Comparison of ENCODE assay signal across 12 cellular contexts in genomic region chr13:113725329-113726105, GRCh38. TPM values are rescaled to one million over a fixed set of nuclear protein-coding genes. Genes with fewer than 3 reads are reported as not detected.
A peak's percentile ranks its signal among the peaks of the same experiment; 100 is the strongest.
DNase-seq lines count a peak whose midpoint lies in the region; ATAC-seq and TF ChIP-seq lines count a peak whose summit lies in the region.
"Not testable (repeated sequence)": the region's sequence is repeated elsewhere in the genome, so short reads cannot be mapped to it uniquely, and the experiment has no call there.
"Had no signal": no experiment of that assay in that cellular context is flagged by ENCODE, and none has a peak within 500 bp of the region (broad histone marks: within the 10 kb centered on the region; RNA-seq: fewer than 3 reads in every experiment).

No MANE protein-coding gene starts in this region.

- H3F3A ChIP-seq in neural progenitor cell (ENCODE audit: low read depth), result peaks cover 24% of the 10 kb centered on the region

- not testable (repeated sequence) for H4K20me1 ChIP-seq in neural progenitor cell (ENCODE audit: low read depth)

- H2AFZ ChIP-seq in neural progenitor cell (replicated peaks), result not testable (repeated sequence)

- H3K4me1 Mint-ChIP-seq in IgD-negative memory B cell, result not testable (repeated sequence)
- H3K4me1 Mint-ChIP-seq in neural progenitor cell, result peaks cover 11% of the 10 kb centered on the region

- H3K9me3 ChIP-seq in body of pancreas; cardiac muscle cell (ENCODE audit: low read depth); neural progenitor cell (ENCODE audit: low read depth); testis: not testable (repeated sequence)

- not testable (repeated sequence) for H3K27me3 Mint-ChIP-seq in IgD-negative memory B cell; neural progenitor cell (ENCODE audit: insufficient read depth, low read depth)

- peak overlapping the region; percentile 89 to 96 (median 93) for H3K27ac Mint-ChIP-seq in IgD-negative memory B cell
- not testable (repeated sequence) for H3K27ac Mint-ChIP-seq in neural progenitor cell

- peak overlapping the region in 3 of 4 donors; percentile 63 to 80 (median 77) for H3K27ac ChIP-seq in body of pancreas
- H3K27ac ChIP-seq in cardiac muscle cell, result peak overlapping the region; percentile 48
- H3K27ac ChIP-seq in neural progenitor cell, testis: not testable (repeated sequence)

- not testable (repeated sequence) for H3K36me3 Mint-ChIP-seq in IgD-negative memory B cell, neural progenitor cell

- intact Hi-C loops in body of pancreas (cut with DNase I); testis (cut with DNase I; ENCODE audit: low total_unique reads): not testable (repeated sequence)

- no CpG with 5 or more reads among the region's 75 CpGs for WGBS in body of pancreas, 2 donors
- WGBS in testis, 2 donors, result no CpG with 5 or more reads among the region's 75 CpGs

- not testable (repeated sequence) for H3K4me2 ChIP-seq in neural progenitor cell

- H3K36me3 ChIP-seq in body of pancreas (replicated peaks in 1 of 2; ENCODE audit: insufficient read depth in 1 of 2, low read depth in 2 of 2); cardiac muscle cell; neural progenitor cell; testis (ENCODE audit: low read depth, missing control alignments): not testable (repeated sequence)

- H3K4me3 Mint-ChIP-seq in IgD-negative memory B cell, result peak overlapping the region in 3 of 4 donors; percentile 83 to 91 (median 87)
- not testable (repeated sequence) for H3K4me3 Mint-ChIP-seq in neural progenitor cell

- not testable (repeated sequence) for H3K27me3 ChIP-seq in body of pancreas, cardiac muscle cell, neural progenitor cell, testis

- peak; percentile 51 to 66 for DNase-seq in activated CD4-positive, alpha-beta T cell treated with anti-CD3 and anti-CD28 coated beads for 4 hours
- DNase-seq in activated T-helper 1 cell treated with Interleukin-2 at 50 U/mL for 16 hours (ENCODE audit: low read depth), result peak; percentile 57
- peak; percentile 66 to 75 (median 72) for DNase-seq in body of pancreas
- not testable (repeated sequence) for DNase-seq in cardiac muscle cell (ENCODE audit: low read depth in 1 of 2, low spot score in 1 of 2); neural progenitor cell (ENCODE audit: low spot score)
- DNase-seq in stimulated activated CD4-positive, alpha-beta T cell treated with anti-CD3 and anti-CD28 coated beads, Interleukin-4, amount 100 ng/mL, for 24 hours, result peak; percentile 79
- DNase-seq in testis, result peak; percentile 69

- not testable (repeated sequence) for H3K9me3 Mint-ChIP-seq in IgD-negative memory B cell, neural progenitor cell

- not testable (repeated sequence) for TF ChIP-seq CTCF in body of pancreas (IDR thresholded peaks at IDR 0.05); cardiac muscle cell (IDR thresholded peaks at IDR 0.05; ENCODE audit: low read depth, low read length); neural progenitor cell (IDR thresholded peaks at IDR 0.05); testis (IDR thresholded peaks at IDR 0.05)

- not testable (repeated sequence) for TF ChIP-seq POLR2A in body of pancreas (IDR thresholded peaks at IDR 0.05); testis (IDR thresholded peaks at IDR 0.05)

- H3K9ac ChIP-seq in neural progenitor cell, result not testable (repeated sequence)

- H3K4me1 ChIP-seq in body of pancreas, result peaks cover 10% of the 10 kb centered on the region
- H3K4me1 ChIP-seq in cardiac muscle cell (ENCODE audit: low read depth); neural progenitor cell; testis: not testable (repeated sequence)

- not testable (repeated sequence) for H3K4me3 ChIP-seq in body of pancreas
- H3K4me3 ChIP-seq in cardiac muscle cell (peak overlapping the region; percentile 38), neural progenitor cell (peak overlapping the region; percentile 62), testis (peak overlapping the region in 1 of 2 donors; percentile 49)

- ATAC-seq in body of pancreas, result not testable (repeated sequence)

- not testable (repeated sequence) for H3K79me2 ChIP-seq in neural progenitor cell (ENCODE audit: low read depth)

RNA-seq across cellular contexts. Expression of gene TMEM255B, which starts 33.5 kb away (rescaled TPM):
- polyA plus RNA-seq in IgD-negative memory B cell (0.70 TPM), cardiac muscle cell (0.17 and 0.97 TPM in 2 replicates), testis (ENCODE audit: insufficient read depth, low read depth, low replicate concordance) (7.5 TPM)
- total RNA-seq in body of pancreas (1 to 10 TPM; 1.0 to 4.6 TPM), cardiac muscle cell (0.46 TPM in 1 of 2 replicates, not detected in the other), neural progenitor cell (ENCODE audit: low replicate concordance) (0.26 and 1.8 TPM in 2 replicates), testis (10 to 100 TPM in 1 of 2 donors, 1 to 10 TPM in 1; 6.9 to 10.9 TPM)

RNA-seq across cellular contexts. Expression of gene GRK1, which starts 58.5 kb away (rescaled TPM):
- not detected for polyA plus RNA-seq in IgD-negative memory B cell
- not detected for total RNA-seq in body of pancreas
- total RNA-seq in cardiac muscle cell, result 0.21 and 1.2 TPM in 2 replicates
- 0.13 TPM in 1 of 2 replicates, not detected in the other for polyA plus RNA-seq in cardiac muscle cell
- total RNA-seq in neural progenitor cell (ENCODE audit: low replicate concordance), result 0.40 TPM in 1 of 2 replicates, not detected in the other
- 1 to 10 TPM in 1 of 2 donors, under 1 TPM in 1; 0.87 to 2.1 TPM for total RNA-seq in testis
- polyA plus RNA-seq in testis (ENCODE audit: insufficient read depth, low read depth, low replicate concordance), result 0.55 TPM
- total RNA-seq: Daoy, foreskin keratinocyte, SK-MEL-5 had no signal
- polyA plus RNA-seq: foreskin keratinocyte, keratinocyte had no signal
